ENCODE assay signal across 8 cellular contexts in genomic region chr16:89422527-89422904, GRCh38.
DNase-seq lines count a peak whose midpoint lies in the region; TF ChIP-seq lines count a peak whose summit lies in the region.

No MANE protein-coding gene starts in this region.

- peaks cover 7% of the 10 kb centered on the region for H3K4me1 ChIP-seq in GM23248 (ENCODE audit: insufficient read depth)

- peaks cover 40% of the 10 kb centered on the region for H3F3A ChIP-seq in GM23248 (ENCODE audit: insufficient read depth)

- H3K36me3 ChIP-seq in GM23248 (ENCODE audit: low read depth): no peaks in the 10 kb centered on the region

- peaks cover 99% of the 10 kb centered on the region for H3K79me2 ChIP-seq in GM23248 (ENCODE audit: insufficient read depth)

- in situ Hi-C loops in GM13977 (cut with MboI; ENCODE audit: low pct_unique_long_range_greater_than_20kb, low sequenced_read_pairs, unreplicated experiment): no loop called here
- in situ Hi-C loops in GM23248 (cut with MboI): no loop called here

- no peaks in the 10 kb centered on the region for H3K27me3 ChIP-seq in GM23248 (replicated peaks; ENCODE audit: insufficient read depth)

- WGBS in GM23248 (ENCODE audit: low coverage in 1 of 2, low lambda C conversion rate in 2 of 2, missing lambda C conversion rate in 2 of 2), 2 experiments: 68 to 77% methylated on average over 12 of the region's 12 CpGs

- H3K4me2 ChIP-seq in GM23248 (ENCODE audit: unreplicated experiment): no peak overlapping the region

- TF ChIP-seq CTCF in GM13977 (IDR thresholded peaks at IDR 0.05; ENCODE audit: extremely low read depth, insufficient read depth, missing control alignments) (no peak), coronary artery (IDR thresholded peaks at IDR 0.05) (no peak)

- no peaks in the 10 kb centered on the region for H3K9me3 ChIP-seq in GM23248 (ENCODE audit: low read depth)

- DNase-seq in GM13977 (ENCODE audit: low spot score) (peak; percentile 79), GM23248 (peak; percentile 56), NOMO-1 treated with DMSO at 0.1 percent for 48 hours (lab: John Stamatoyannopoulos, UW; ENCODE audit: unreplicated experiment) (peak; percentile 57), coronary artery (ENCODE audit: low spot score) (no peak), ureter (ENCODE audit: low spot score) (no peak), UCSD-AML1 (lab: John Stamatoyannopoulos, UW; ENCODE audit: unreplicated experiment) (no peak), HUDEP-2 (lab: John Stamatoyannopoulos, UW; ENCODE audit: unreplicated experiment in 76 of 76) (no peak)
- DNase-seq in stimulated activated CD4-positive, alpha-beta T cell treated with anti-CD3 and anti-CD28 coated beads, Interleukin-2, amount 100 ng/mL, for 48 hours: peak; percentile 36 to 38

- no peak overlapping the region for H3K9ac ChIP-seq in GM23248

- peaks cover 78% of the 10 kb centered on the region for H4K20me1 ChIP-seq in GM23248 (ENCODE audit: insufficient read depth)

- H2AFZ ChIP-seq in GM23248: no peak overlapping the region

- peak overlapping the region; percentile 36; the same call in 1 of the 2 replicates for H3K27ac ChIP-seq in GM23248
- peak overlapping the region; percentile 50 to 54 for H3K27ac ChIP-seq in coronary artery

- H3K4me3 ChIP-seq in GM23248 (no peak overlapping the region), coronary artery (peak overlapping the region; percentile 20)

- no peaks in the 10 kb centered on the region for H3K9me2 ChIP-seq in GM23248 (ENCODE audit: insufficient read depth)

Comparison
In these comparisons a context has a peak if more than half of its experiments do, and no peak if none do; other contexts are left out.
1. DNase-seq: peak in GM13977 (single experiment), GM23248 (single experiment), NOMO-1 treated with DMSO at 0.1 percent for 48 hours (single experiment) and stimulated activated CD4-positive, alpha-beta T cell treated with anti-CD3 and anti-CD28 coated beads, Interleukin-2, amount 100 ng/mL, for 48 hours (2 of 2); none in coronary artery (single experiment), ureter (single experiment), UCSD-AML1 (single experiment) and HUDEP-2 (0 of 76).